In the genomic region with DNA sequence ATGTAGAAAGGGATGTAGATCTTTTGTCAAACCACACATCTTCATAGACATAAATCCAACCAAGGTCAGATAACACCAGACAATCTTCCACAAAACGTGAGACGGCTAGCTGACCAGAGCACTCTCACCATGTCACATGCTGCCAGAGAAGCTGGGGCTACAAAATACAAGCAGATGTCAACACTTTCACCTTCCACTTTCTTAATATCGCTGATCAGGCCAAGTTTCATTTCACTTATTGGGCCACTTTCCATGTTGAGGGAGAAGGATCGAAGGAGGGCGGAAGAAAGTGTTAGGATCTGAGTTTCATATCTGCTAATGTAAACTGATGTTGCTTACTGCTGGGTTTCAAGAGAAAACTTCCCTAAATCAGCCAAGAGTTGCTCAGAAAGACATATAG, we compare ENCODE assay signal across 27 cellular contexts.
DNase-seq lines count a peak whose midpoint lies in the region; ATAC-seq and TF ChIP-seq lines count a peak whose summit lies in the region.
"Had no signal": no experiment of that assay in that cellular context is flagged by ENCODE, and none has a peak within 500 bp of the region (broad histone marks: within the 10 kb centered on the region; RNA-seq: fewer than 3 reads in every experiment).

No MANE protein-coding gene starts in this region.

- no peak overlapping the region for H2AK9ac ChIP-seq in IMR-90 (replicated peaks; ENCODE audit: low read depth, low read length, poor library complexity)

- H3K79me1 ChIP-seq in IMR-90 (ENCODE audit: low read depth in 1 of 2, low read length in 2 of 2) (no peaks in the 10 kb centered on the region), mesendoderm (ENCODE audit: low read length) (no peaks in the 10 kb centered on the region)

- H3K27ac ChIP-seq in IMR-90 (ENCODE audit: insufficient read depth, low read length), result no peak overlapping the region
- no peak overlapping the region for H3K27ac ChIP-seq in PC-9
- H3K27ac ChIP-seq in left lung, result no peak overlapping the region
- H3K27ac ChIP-seq in mesendoderm (ENCODE audit: low read depth, low read length), result no peak overlapping the region
- H3K27ac ChIP-seq: hepatocyte, HL-60, neutrophil, SJSA1, tibial nerve had no signal

- no peak overlapping the region for H4K91ac ChIP-seq in IMR-90 (ENCODE audit: insufficient read depth, low read depth, low read length)

- no peak overlapping the region for H2BK120ac ChIP-seq in IMR-90 (ENCODE audit: low read depth, low read length)
- H2BK120ac ChIP-seq in mesendoderm (ENCODE audit: low read depth, low read length), result no peak overlapping the region

- H3K79me2 ChIP-seq in PC-9 (ENCODE audit: low read depth), result no peaks in the 10 kb centered on the region
- no peaks in the 10 kb centered on the region for H3K79me2 ChIP-seq in mesendoderm (ENCODE audit: control insufficient read depth, insufficient read depth, low read length)
- H3K79me2 ChIP-seq: hepatocyte had no signal

- no peak for TF ChIP-seq POLR2A in IMR-90 (IDR thresholded peaks at IDR 0.05; ENCODE audit: low read depth, low read length)

- peak overlapping the region; percentile 7 for H2AFZ ChIP-seq in IMR-90 (replicated peaks; ENCODE audit: low read length, poor library complexity)
- 0 out of 2 replicates have a peak overlapping the region, but pooled peaks have one; percentile 1 for H2AFZ ChIP-seq in PC-9
- H2AFZ ChIP-seq: hepatocyte had no signal

- no peak overlapping the region for H3K23ac ChIP-seq in IMR-90 (ENCODE audit: low read depth, low read length)
- H3K23ac ChIP-seq in mesendoderm (ENCODE audit: low read length), result no peak overlapping the region

- no peaks in the 10 kb centered on the region for H3K9me3 Mint-ChIP-seq in CD14-positive monocyte
- H3K9me3 Mint-ChIP-seq: activated naive CD4-positive, alpha-beta T cell treated with anti-CD3 and anti-CD28 coated beads, Interleukin-2, amount 50 U/mL, for 24 hours had no signal

- H3K9me1 ChIP-seq in IMR-90 (ENCODE audit: insufficient read depth, low read length), result no peaks in the 10 kb centered on the region

- CTCF ChIA-PET in IMR-90 (lab: Yijun Ruan, JAX), result no interaction called here
- CTCF ChIA-PET in PC-9 (lab: Charles Lee), result no interaction called here

- H2BK5ac ChIP-seq in IMR-90 (ENCODE audit: low read depth, low read length, poor library complexity, severe bottlenecking) (no peak overlapping the region), mesendoderm (ENCODE audit: low read length) (no peak overlapping the region)

- no peaks in the 10 kb centered on the region for H3K9me2 ChIP-seq in PC-9 (ENCODE audit: insufficient read depth)

- 0 out of 2 replicates have a peak overlapping the region, but pooled peaks have one; percentile 41 for H3K14ac ChIP-seq in IMR-90 (replicated peaks; ENCODE audit: low read depth, low read length)

- in situ Hi-C loops in IMR-90 (cut with MboI; ENCODE audit: low sequenced_read_pairs), result no loop called here
- in situ Hi-C loops in GM13976 (cut with MboI; ENCODE audit: low sequenced_read_pairs, unreplicated experiment), result no loop called here

- no peaks in the 10 kb centered on the region for H3K27me3 ChIP-seq in IMR-90 (ENCODE audit: control insufficient read depth, insufficient read depth, low read length)
- H3K27me3 ChIP-seq in PC-9 (ENCODE audit: insufficient read depth, low read depth), result no peaks in the 10 kb centered on the region
- no peaks in the 10 kb centered on the region for H3K27me3 ChIP-seq in left lung
- H3K27me3 ChIP-seq in mesendoderm (ENCODE audit: insufficient read depth, low read length, poor library complexity), result no peaks in the 10 kb centered on the region
- H3K27me3 ChIP-seq: esophagus squamous epithelium, hepatocyte, neutrophil, SJSA1, tibial nerve had no signal

- no peak overlapping the region for H2AK5ac ChIP-seq in IMR-90 (ENCODE audit: low read depth, low read length)
- no peak overlapping the region for H2AK5ac ChIP-seq in mesendoderm (ENCODE audit: low read length)

- peak overlapping the region in 1 of 2 donors; percentile 78 for H3K4me3 Mint-ChIP-seq in CD14-positive monocyte
- H3K4me3 Mint-ChIP-seq: activated naive CD4-positive, alpha-beta T cell treated with anti-CD3 and anti-CD28 coated beads, Interleukin-2, amount 50 U/mL, for 24 hours had no signal

- TF ChIP-seq RAD21 in IMR-90 (IDR thresholded peaks at IDR 0.05; ENCODE audit: low read length), result no peak

- TF ChIP-seq CTCF in CD14-positive monocyte (IDR thresholded peaks at IDR 0.05) (no peak), IMR-90 (conservative IDR thresholded peaks at IDR 0.05; ENCODE audit: low read depth, low read length) (no peak), PC-9 (conservative IDR thresholded peaks at IDR 0.05) (no peak), left lung (IDR thresholded peaks at IDR 0.05) (no peak), GM13976 (IDR thresholded peaks at IDR 0.05; ENCODE audit: borderline replicate concordance, control extremely low read depth, extremely low read depth, insufficient read depth, missing control alignments) (no peak)

- H3K56ac ChIP-seq in IMR-90 (ENCODE audit: extremely low read depth, insufficient read depth, low read length) (no peak overlapping the region), mesendoderm (ENCODE audit: low read length) (no peak overlapping the region)

- no peaks in the 10 kb centered on the region for H3K36me3 Mint-ChIP-seq in CD14-positive monocyte
- H3K36me3 Mint-ChIP-seq: activated naive CD4-positive, alpha-beta T cell treated with anti-CD3 and anti-CD28 coated beads, Interleukin-2, amount 50 U/mL, for 24 hours had no signal

- H3K18ac ChIP-seq in IMR-90 (ENCODE audit: low read depth, low read length) (no peak overlapping the region), mesendoderm (ENCODE audit: low read length) (no peak overlapping the region)

- H3K4me1 Mint-ChIP-seq in CD14-positive monocyte, result peaks cover 49% of the 10 kb centered on the region
- H3K4me1 Mint-ChIP-seq: activated naive CD4-positive, alpha-beta T cell treated with anti-CD3 and anti-CD28 coated beads, Interleukin-2, amount 50 U/mL, for 24 hours had no signal

- peak overlapping the region; percentile 66 to 88 (median 83) for H3K27ac Mint-ChIP-seq in CD14-positive monocyte
- H3K27ac Mint-ChIP-seq: activated naive CD4-positive, alpha-beta T cell treated with anti-CD3 and anti-CD28 coated beads, Interleukin-2, amount 50 U/mL, for 24 hours; activated T-helper 2 cell treated with anti-CD3 and anti-CD28 coated beads, Interferon-gamma antibody, Interleukin-2, Interleukin-4, amounts not matched to agents 10 μg/mL and 5 μg/mL and 100 μg/mL, durations not matched to agents 14 hours and 24 hours and 36 hours had no signal

- no peaks in the 10 kb centered on the region for H3K9me3 ChIP-seq in IMR-90 (ENCODE audit: control insufficient read depth, insufficient read depth, low read length)
- H3K9me3 ChIP-seq in PC-9 (ENCODE audit: insufficient read depth, low read depth), result no peaks in the 10 kb centered on the region
- no peaks in the 10 kb centered on the region for H3K9me3 ChIP-seq in left lung
- H3K9me3 ChIP-seq: BE2C, esophagus squamous epithelium, neutrophil, SJSA1, tibial nerve had no signal

- H3K36me3 ChIP-seq in IMR-90 (ENCODE audit: control insufficient read depth, insufficient read depth, low read length), result no peaks in the 10 kb centered on the region
- H3K36me3 ChIP-seq in PC-9 (ENCODE audit: low read depth), result no peaks in the 10 kb centered on the region
- H3K36me3 ChIP-seq in left lung, result no peaks in the 10 kb centered on the region
- H3K36me3 ChIP-seq in mesendoderm (ENCODE audit: control insufficient read depth, insufficient read depth, low read length), result no peaks in the 10 kb centered on the region
- H3K36me3 ChIP-seq: BE2C, esophagus squamous epithelium, neutrophil, SJSA1, tibial nerve, WERI-Rb-1 had no signal

- H3K4me3 ChIP-seq in IMR-90 (ENCODE audit: insufficient read depth, low read depth, low read length), result no peak overlapping the region
- H3K4me3 ChIP-seq in PC-9, result no peak overlapping the region
- no peak overlapping the region for H3K4me3 ChIP-seq in left lung
- no peak overlapping the region for H3K4me3 ChIP-seq in mesendoderm (ENCODE audit: low read length)
- H3K4me3 ChIP-seq: esophagus squamous epithelium, hepatocyte, SJSA1, tibial nerve had no signal

- ATAC-seq in IMR-90 (ENCODE audit: low read depth), result no peak
- peak; percentile 31 for ATAC-seq in left lung

- no TSS peak for BruUV-seq in IMR-90 (replicated peaks; lab: Mats Ljungman, UMichigan)
- BruUV-seq in PC-9 (replicated peaks; lab: Mats Ljungman, UMichigan), result no TSS peak

- H3K4me1 ChIP-seq in IMR-90 (ENCODE audit: control insufficient read depth, insufficient read depth, low read length) (no peaks in the 10 kb centered on the region), PC-9 (replicated peaks; ENCODE audit: insufficient read depth) (no peaks in the 10 kb centered on the region), left lung (peaks cover 0 to 14% of the 10 kb centered on the region in 2 donors), mesendoderm (ENCODE audit: control insufficient read depth, low read depth, low read length) (no peaks in the 10 kb centered on the region)
- H3K4me1 ChIP-seq: BE2C, esophagus squamous epithelium, SJSA1, tibial nerve had no signal

- no peak overlapping the region for H3K4ac ChIP-seq in IMR-90 (ENCODE audit: low read depth, low read length)
- no peak overlapping the region for H3K4ac ChIP-seq in mesendoderm (ENCODE audit: low read depth, low read length)

- H3K9ac ChIP-seq in IMR-90 (ENCODE audit: low read depth, low read length), result no peak overlapping the region
- no peak overlapping the region for H3K9ac ChIP-seq in mesendoderm (ENCODE audit: low read length)

- H2BK15ac ChIP-seq in IMR-90 (ENCODE audit: low read depth, low read length) (0 out of 3 replicates have a peak overlapping the region, but pooled peaks have one; percentile 15), mesendoderm (replicated peaks; ENCODE audit: low read depth) (no peak overlapping the region)

- no peaks in the 10 kb centered on the region for H4K20me1 ChIP-seq in IMR-90 (ENCODE audit: insufficient read depth, low read length)
- no peaks in the 10 kb centered on the region for H4K20me1 ChIP-seq in PC-9 (ENCODE audit: insufficient read depth)

- POLR2A ChIA-PET in IMR-90 (lab: Charles Lee; ENCODE audit: unreplicated experiment), result interaction anchor here (0.5 kb wide), 1 partner anchor 44 kb away, joined by 3 read pairs; no protein-coding TSS in a partner anchor
- POLR2A ChIA-PET in PC-9 (lab: Charles Lee; ENCODE audit: unreplicated experiment), result no interaction called here

- no peaks in the 10 kb centered on the region for H3F3A ChIP-seq in PC-9 (ENCODE audit: insufficient read depth, low read depth)

- peaks cover 0 to 4% (median 0%) of the 10 kb centered on the region in 3 donors for H3K27me3 Mint-ChIP-seq in CD14-positive monocyte (ENCODE audit: low read depth in 3 of 3)
- H3K27me3 Mint-ChIP-seq: activated naive CD4-positive, alpha-beta T cell treated with anti-CD3 and anti-CD28 coated beads, Interleukin-2, amount 50 U/mL, for 24 hours had no signal

- no CpG with 5 or more reads among the region's 5 CpGs for WGBS in IMR-90 (ENCODE audit: extremely low coverage in 2 of 2, insufficient read length in 1 of 2), 2 experiments
- WGBS in mesendoderm (ENCODE audit: extremely low coverage, insufficient coverage, low lambda C conversion rate), result no CpG with 5 or more reads among the region's 5 CpGs

- H3K4me2 ChIP-seq in IMR-90 (ENCODE audit: low read depth, low read length) (no peak overlapping the region), PC-9 (no peak overlapping the region), mesendoderm (ENCODE audit: low read length) (no peak overlapping the region)
- H3K4me2 ChIP-seq: hepatocyte had no signal

- DNase-seq in CD14-positive monocyte (ENCODE audit: low spot score), result no peak
- no peak for DNase-seq in IMR-90
- DNase-seq in PC-9, result no peak
- no peak for DNase-seq in left lung
- no peak for DNase-seq in GM13976 (ENCODE audit: low spot score)
- no peak for DNase-seq in NK-92 (lab: John Stamatoyannopoulos, UW; ENCODE audit: unreplicated experiment)
- no peak for DNase-seq in mesendoderm
- no peak for DNase-seq in NCI-H2107 treated with DMSO at 0.1 percent for 48 hours (lab: John Stamatoyannopoulos, UW; ENCODE audit: unreplicated experiment)
- DNase-seq: activated CD4-positive, alpha-beta T cell treated with anti-CD3 and anti-CD28 coated beads for 48 hours; BE2C; esophagus squamous epithelium; foreskin melanocyte; H7; Karpas-422; NCI-H446; NCI-H774; stimulated activated CD4-positive, alpha-beta T cell treated with anti-CD3 and anti-CD28 coated beads, Interleukin-15, amount 100 ng/mL, for 24 hours; stimulated activated CD4-positive, alpha-beta T cell treated with anti-CD3 and anti-CD28 coated beads, Interleukin-4, amount 100 ng/mL, for 4 hours; T1000; WERI-Rb-1 had no signal

- dilution Hi-C loops in IMR-90 (cut with HindIII; ENCODE audit: low sequenced_read_pairs, unreplicated experiment), result no loop called here

- no peak overlapping the region for H2BK20ac ChIP-seq in IMR-90 (ENCODE audit: low read depth, low read length)

- intact Hi-C loops in CD14-positive monocyte (cut with micrococcal nuclease) (no loop called here), IMR-90 (cut with micrococcal nuclease) (no loop called here), PC-9 (cut with micrococcal nuclease; ENCODE audit: unreplicated experiment) (no loop called here), left lung (cut with DNase I) (no loop called here)

- H4K5ac ChIP-seq in IMR-90 (ENCODE audit: low read depth, low read length) (no peak overlapping the region), mesendoderm (ENCODE audit: low read length) (no peak overlapping the region)

- peak overlapping the region; percentile 36 to 46; a peak in 1 of 4 replicates for H4K8ac ChIP-seq in IMR-90 (ENCODE audit: low read depth in 2 of 2, low read length in 2 of 2)
- H4K8ac ChIP-seq in mesendoderm (ENCODE audit: low read depth, low read length), result no peak overlapping the region
